Comparison of ENCODE assay signal across 1 cellular context in the genomic region with DNA sequence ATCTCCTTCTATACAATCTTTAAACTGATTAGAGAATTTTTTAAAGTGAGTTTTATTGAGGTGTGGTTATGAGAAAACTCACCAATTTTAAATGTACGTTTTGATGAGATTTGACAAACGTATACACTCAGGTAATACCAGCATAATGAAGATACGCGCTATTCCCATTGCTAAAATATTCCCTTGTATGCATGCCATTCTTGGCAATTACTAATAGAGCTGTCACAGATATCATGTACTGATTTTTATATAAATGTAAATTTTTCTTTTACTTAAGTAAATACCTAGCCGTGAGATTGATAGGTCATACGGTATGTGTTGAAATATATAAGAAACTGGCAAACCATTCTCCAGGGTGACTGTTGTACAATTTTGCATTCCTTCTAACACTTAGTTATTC.
TF ChIP-seq lines count a peak whose summit lies in the region.

No MANE protein-coding gene starts in this region.

TF ChIP-seq in HepG2, 621 proteins besides CTCF, POLR2A, EP300 and RAD21 (continued from another document):
- TF ChIP-seq ZNF550 (CRISPR knock-in tag; IDR thresholded peaks at IDR 0.05; ENCODE audit: borderline replicate concordance) (no peak), ZNF362 (CRISPR knock-in tag; IDR thresholded peaks at IDR 0.05; ENCODE audit: borderline replicate concordance) (no peak)
- TF ChIP-seq, protein P1, sequence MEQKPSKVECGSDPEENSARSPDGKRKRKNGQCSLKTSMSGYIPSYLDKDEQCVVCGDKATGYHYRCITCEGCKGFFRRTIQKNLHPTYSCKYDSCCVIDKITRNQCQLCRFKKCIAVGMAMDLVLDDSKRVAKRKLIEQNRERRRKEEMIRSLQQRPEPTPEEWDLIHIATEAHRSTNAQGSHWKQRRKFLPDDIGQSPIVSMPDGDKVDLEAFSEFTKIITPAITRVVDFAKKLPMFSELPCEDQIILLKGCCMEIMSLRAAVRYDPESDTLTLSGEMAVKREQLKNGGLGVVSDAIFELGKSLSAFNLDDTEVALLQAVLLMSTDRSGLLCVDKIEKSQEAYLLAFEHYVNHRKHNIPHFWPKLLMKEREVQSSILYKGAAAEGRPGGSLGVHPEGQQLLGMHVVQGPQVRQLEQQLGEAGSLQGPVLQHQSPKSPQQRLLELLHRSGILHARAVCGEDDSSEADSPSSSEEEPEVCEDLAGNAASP (CRISPR knock-in tag; IDR thresholded peaks at IDR 0.05; ENCODE audit: borderline replicate concordance), result no peak
